1 cellular context compared by ENCODE assay signal in genomic region chr1:155562581-155563376, GRCh38.
TF ChIP-seq lines count a peak whose summit lies in the region.

A gene with protein sequence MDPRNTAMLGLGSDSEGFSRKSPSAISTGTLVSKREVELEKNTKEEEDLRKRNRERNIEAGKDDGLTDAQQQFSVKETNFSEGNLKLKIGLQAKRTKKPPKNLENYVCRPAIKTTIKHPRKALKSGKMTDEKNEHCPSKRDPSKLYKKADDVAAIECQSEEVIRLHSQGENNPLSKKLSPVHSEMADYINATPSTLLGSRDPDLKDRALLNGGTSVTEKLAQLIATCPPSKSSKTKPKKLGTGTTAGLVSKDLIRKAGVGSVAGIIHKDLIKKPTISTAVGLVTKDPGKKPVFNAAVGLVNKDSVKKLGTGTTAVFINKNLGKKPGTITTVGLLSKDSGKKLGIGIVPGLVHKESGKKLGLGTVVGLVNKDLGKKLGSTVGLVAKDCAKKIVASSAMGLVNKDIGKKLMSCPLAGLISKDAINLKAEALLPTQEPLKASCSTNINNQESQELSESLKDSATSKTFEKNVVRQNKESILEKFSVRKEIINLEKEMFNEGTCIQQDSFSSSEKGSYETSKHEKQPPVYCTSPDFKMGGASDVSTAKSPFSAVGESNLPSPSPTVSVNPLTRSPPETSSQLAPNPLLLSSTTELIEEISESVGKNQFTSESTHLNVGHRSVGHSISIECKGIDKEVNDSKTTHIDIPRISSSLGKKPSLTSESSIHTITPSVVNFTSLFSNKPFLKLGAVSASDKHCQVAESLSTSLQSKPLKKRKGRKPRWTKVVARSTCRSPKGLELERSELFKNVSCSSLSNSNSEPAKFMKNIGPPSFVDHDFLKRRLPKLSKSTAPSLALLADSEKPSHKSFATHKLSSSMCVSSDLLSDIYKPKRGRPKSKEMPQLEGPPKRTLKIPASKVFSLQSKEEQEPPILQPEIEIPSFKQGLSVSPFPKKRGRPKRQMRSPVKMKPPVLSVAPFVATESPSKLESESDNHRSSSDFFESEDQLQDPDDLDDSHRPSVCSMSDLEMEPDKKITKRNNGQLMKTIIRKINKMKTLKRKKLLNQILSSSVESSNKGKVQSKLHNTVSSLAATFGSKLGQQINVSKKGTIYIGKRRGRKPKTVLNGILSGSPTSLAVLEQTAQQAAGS (N-terminal part only) (minus strand): TSS chr1:155562803. CDS start chr1:155521519, 41,284 bp downstream.

TF ChIP-seq in GM12878, 131 proteins besides CTCF, POLR2A, EP300 and RAD21 (continued from another document and continues in another):
- TF ChIP-seq BCL3 (IDR thresholded peaks at IDR 0.05; ENCODE audit: borderline replicate concordance, insufficient read depth, low read depth, low read length, poor library complexity, severe bottlenecking) (peak; percentile 5), SMAD5 (IDR thresholded peaks at IDR 0.05; ENCODE audit: low read depth) (peak; percentile 88; the same call in 1 of the 2 replicates), POLR2AphosphoS5 (IDR thresholded peaks at IDR 0.05; ENCODE audit: low read length) (peak; percentile 98), IKZF2 (IDR thresholded peaks at IDR 0.05) (peak in 1 of 2 experiments; percentile 30; a peak in 1 of 4 replicates), NRF1 (conservative IDR thresholded peaks at IDR 0.05; ENCODE audit: low read depth, low read length) (peak; percentile 52), BCLAF1 (IDR thresholded peaks at IDR 0.05) (peak; percentile 95), POU2F2 (IDR thresholded peaks at IDR 0.05; ENCODE audit: borderline replicate concordance, low read depth, low read length) (peak; percentile 98), IKZF1 (conservative IDR thresholded peaks at IDR 0.05) (peak; percentile 91), USF1 (IDR thresholded peaks at IDR 0.05; ENCODE audit: borderline replicate concordance, extremely low read length, insufficient read depth, low read depth, low read length) (no peak), SIX5 (IDR thresholded peaks at IDR 0.05; ENCODE audit: low read depth, low read length, severe bottlenecking) (peak; percentile 37), ZNF622 (IDR thresholded peaks at IDR 0.05) (no peak), JUNB (IDR thresholded peaks at IDR 0.05) (no peak), ZNF384 (IDR thresholded peaks at IDR 0.05; ENCODE audit: borderline replicate concordance, low read depth, low read length) (no peak), WRNIP1 (IDR thresholded peaks at IDR 0.05; ENCODE audit: borderline replicate concordance, low read depth, low read length) (0 out of 2 replicates have a peak, but pooled peaks have one; percentile 34), SREBF1 (IDR thresholded peaks at IDR 0.05; ENCODE audit: low read length) (peak; percentile 95), ZBTB33 (IDR thresholded peaks at IDR 0.05) (peak; percentile 23; the same call in 1 of the 2 replicates), RB1 (IDR thresholded peaks at IDR 0.05; ENCODE audit: borderline replicate concordance) (peak; percentile 89), NFIC (IDR thresholded peaks at IDR 0.05; ENCODE audit: low read depth, low read length) (no peak), PAX5 (IDR thresholded peaks at IDR 0.05; ENCODE audit: borderline replicate concordance, low read depth, low read length) (peak; percentile 67; the same call in 1 of the 2 replicates), HSF1 (IDR thresholded peaks at IDR 0.05; ENCODE audit: low read depth, low read length) (0 out of 2 replicates have a peak, but pooled peaks have one; percentile 47), HDGF (IDR thresholded peaks at IDR 0.05) (peak; percentile 83), RUNX3 (IDR thresholded peaks at IDR 0.05; ENCODE audit: low read length) (peak; percentile 50), ZBTB40 (IDR thresholded peaks at IDR 0.05; ENCODE audit: borderline replicate concordance) (peak; percentile 66; the same call in 1 of the 2 replicates), ESRRA (IDR thresholded peaks at IDR 0.05; ENCODE audit: low read length) (peak; percentile 57; the same call in 1 of the 2 replicates), KLF5 (IDR thresholded peaks at IDR 0.05; ENCODE audit: partially characterized antibody) (peak; percentile 99)
- TF ChIP-seq, protein P1, sequence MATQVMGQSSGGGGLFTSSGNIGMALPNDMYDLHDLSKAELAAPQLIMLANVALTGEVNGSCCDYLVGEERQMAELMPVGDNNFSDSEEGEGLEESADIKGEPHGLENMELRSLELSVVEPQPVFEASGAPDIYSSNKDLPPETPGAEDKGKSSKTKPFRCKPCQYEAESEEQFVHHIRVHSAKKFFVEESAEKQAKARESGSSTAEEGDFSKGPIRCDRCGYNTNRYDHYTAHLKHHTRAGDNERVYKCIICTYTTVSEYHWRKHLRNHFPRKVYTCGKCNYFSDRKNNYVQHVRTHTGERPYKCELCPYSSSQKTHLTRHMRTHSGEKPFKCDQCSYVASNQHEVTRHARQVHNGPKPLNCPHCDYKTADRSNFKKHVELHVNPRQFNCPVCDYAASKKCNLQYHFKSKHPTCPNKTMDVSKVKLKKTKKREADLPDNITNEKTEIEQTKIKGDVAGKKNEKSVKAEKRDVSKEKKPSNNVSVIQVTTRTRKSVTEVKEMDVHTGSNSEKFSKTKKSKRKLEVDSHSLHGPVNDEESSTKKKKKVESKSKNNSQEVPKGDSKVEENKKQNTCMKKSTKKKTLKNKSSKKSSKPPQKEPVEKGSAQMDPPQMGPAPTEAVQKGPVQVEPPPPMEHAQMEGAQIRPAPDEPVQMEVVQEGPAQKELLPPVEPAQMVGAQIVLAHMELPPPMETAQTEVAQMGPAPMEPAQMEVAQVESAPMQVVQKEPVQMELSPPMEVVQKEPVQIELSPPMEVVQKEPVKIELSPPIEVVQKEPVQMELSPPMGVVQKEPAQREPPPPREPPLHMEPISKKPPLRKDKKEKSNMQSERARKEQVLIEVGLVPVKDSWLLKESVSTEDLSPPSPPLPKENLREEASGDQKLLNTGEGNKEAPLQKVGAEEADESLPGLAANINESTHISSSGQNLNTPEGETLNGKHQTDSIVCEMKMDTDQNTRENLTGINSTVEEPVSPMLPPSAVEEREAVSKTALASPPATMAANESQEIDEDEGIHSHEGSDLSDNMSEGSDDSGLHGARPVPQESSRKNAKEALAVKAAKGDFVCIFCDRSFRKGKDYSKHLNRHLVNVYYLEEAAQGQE (IDR thresholded peaks at IDR 0.05; ENCODE audit: low read depth, low read length), result 0 out of 2 replicates have a peak, but pooled peaks have one; percentile 50
- TF ChIP-seq, protein P2, sequence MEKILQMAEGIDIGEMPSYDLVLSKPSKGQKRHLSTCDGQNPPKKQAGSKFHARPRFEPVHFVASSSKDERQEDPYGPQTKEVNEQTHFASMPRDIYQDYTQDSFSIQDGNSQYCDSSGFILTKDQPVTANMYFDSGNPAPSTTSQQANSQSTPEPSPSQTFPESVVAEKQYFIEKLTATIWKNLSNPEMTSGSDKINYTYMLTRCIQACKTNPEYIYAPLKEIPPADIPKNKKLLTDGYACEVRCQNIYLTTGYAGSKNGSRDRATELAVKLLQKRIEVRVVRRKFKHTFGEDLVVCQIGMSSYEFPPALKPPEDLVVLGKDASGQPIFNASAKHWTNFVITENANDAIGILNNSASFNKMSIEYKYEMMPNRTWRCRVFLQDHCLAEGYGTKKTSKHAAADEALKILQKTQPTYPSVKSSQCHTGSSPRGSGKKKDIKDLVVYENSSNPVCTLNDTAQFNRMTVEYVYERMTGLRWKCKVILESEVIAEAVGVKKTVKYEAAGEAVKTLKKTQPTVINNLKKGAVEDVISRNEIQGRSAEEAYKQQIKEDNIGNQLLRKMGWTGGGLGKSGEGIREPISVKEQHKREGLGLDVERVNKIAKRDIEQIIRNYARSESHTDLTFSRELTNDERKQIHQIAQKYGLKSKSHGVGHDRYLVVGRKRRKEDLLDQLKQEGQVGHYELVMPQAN (conservative IDR thresholded peaks at IDR 0.05), result peak; percentile 97
- TF ChIP-seq, protein P3, sequence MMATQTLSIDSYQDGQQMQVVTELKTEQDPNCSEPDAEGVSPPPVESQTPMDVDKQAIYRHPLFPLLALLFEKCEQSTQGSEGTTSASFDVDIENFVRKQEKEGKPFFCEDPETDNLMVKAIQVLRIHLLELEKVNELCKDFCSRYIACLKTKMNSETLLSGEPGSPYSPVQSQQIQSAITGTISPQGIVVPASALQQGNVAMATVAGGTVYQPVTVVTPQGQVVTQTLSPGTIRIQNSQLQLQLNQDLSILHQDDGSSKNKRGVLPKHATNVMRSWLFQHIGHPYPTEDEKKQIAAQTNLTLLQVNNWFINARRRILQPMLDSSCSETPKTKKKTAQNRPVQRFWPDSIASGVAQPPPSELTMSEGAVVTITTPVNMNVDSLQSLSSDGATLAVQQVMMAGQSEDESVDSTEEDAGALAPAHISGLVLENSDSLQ (IDR thresholded peaks at IDR 0.05), result 0 out of 2 replicates have a peak, but pooled peaks have one; percentile 11
